10 cellular contexts compared by ENCODE assay signal in genomic region chr2:80338794-80339193, GRCh38. TPM values are rescaled to one million over a fixed set of nuclear protein-coding genes. Genes with fewer than 3 reads are reported as not detected.
"Had no signal": no experiment of that assay in that cellular context is flagged by ENCODE, and none has a peak within 500 bp of the region (broad histone marks: within the 10 kb centered on the region; RNA-seq: fewer than 3 reads in every experiment).

No MANE protein-coding gene starts in this region.

- H3K4me1 ChIP-seq: HAP-1 had no signal

- H3K36me3 Mint-ChIP-seq: IgD-negative memory B cell had no signal

- H3K4me1 Mint-ChIP-seq: IgD-negative memory B cell had no signal

- H3K27me3 Mint-ChIP-seq: IgD-negative memory B cell had no signal

- H3K4me3 ChIP-seq: HAP-1 had no signal

- H3K4me3 Mint-ChIP-seq: HFFc6, IgD-negative memory B cell had no signal

- H3K9me3 ChIP-seq: HAP-1 had no signal

- H3K36me3 ChIP-seq: HAP-1 had no signal

- DNase-seq: GOT3, H7, HFFc6 had no signal

- ATAC-seq: HCT116, HepG2 had no signal

- H3K27ac Mint-ChIP-seq: HFFc6, IgD-negative memory B cell had no signal

- H3K27ac ChIP-seq: HL-60 had no signal

RNA-seq across cellular contexts. Expression of gene LRRTM1, which starts 34.2 kb away (rescaled TPM):
- total RNA-seq: H4, HepG2, HFFc6, HT1080 had no signal
- polyA plus RNA-seq: HepG2, IgD-negative memory B cell had no signal
